Comparison of ENCODE assay signal across 15 cellular contexts in genomic region chr3:140440446-140440845, GRCh38.
"Had no signal": no experiment of that assay in that cellular context is flagged by ENCODE, and none has a peak within 500 bp of the region (broad histone marks: within the 10 kb centered on the region; RNA-seq: fewer than 3 reads in every experiment).

No MANE protein-coding gene starts in this region.

- H3K36me3 ChIP-seq: adrenal gland, gastroesophageal sphincter, lower lobe of right lung, neutrophil, thyroid gland had no signal

- H3K4me1 Mint-ChIP-seq: naive thymus-derived CD8-positive, alpha-beta T cell had no signal

- H3K27ac Mint-ChIP-seq: naive thymus-derived CD8-positive, alpha-beta T cell had no signal

- H3K4me3 Mint-ChIP-seq: naive thymus-derived CD8-positive, alpha-beta T cell had no signal

- H3K4me1 ChIP-seq: body of pancreas, gastroesophageal sphincter, lower lobe of right lung, thyroid gland had no signal

- H3K9me3 ChIP-seq: adrenal gland, body of pancreas, gastroesophageal sphincter, lower lobe of right lung, neutrophil, thyroid gland had no signal

- H3K27me3 ChIP-seq: adrenal gland, body of pancreas, dorsolateral prefrontal cortex, gastroesophageal sphincter, neutrophil, thyroid gland had no signal

- H3K36me3 Mint-ChIP-seq: naive thymus-derived CD8-positive, alpha-beta T cell had no signal

- DNase-seq: activated CD4-positive, alpha-beta T cell treated with anti-CD3 and anti-CD28 coated beads, Interleukin-2, amount 50 U/mL, for 4 hours; activated CD4-positive, CD25-positive, alpha-beta regulatory T cell treated with anti-CD3 and anti-CD28 coated beads, Interleukin-2, amount 50 U/mL, for 72 hours; activated naive CD4-positive, alpha-beta T cell treated with anti-CD3 and anti-CD28 coated beads, Interleukin-2, amount 50 U/mL, for 16 hours; activated T-cell treated with anti-CD3 and anti-CD28 coated beads, Interleukin-2, amount 50 U/mL, for 1 hour; cerebellar nuclear complex; dorsolateral prefrontal cortex; kidney; lower lobe of right lung; naive thymus-derived CD8-positive, alpha-beta T cell; small intestine had no signal

- H3K4me3 ChIP-seq: adrenal gland, body of pancreas, dorsolateral prefrontal cortex, gastroesophageal sphincter, lower lobe of right lung, thyroid gland had no signal

- ATAC-seq: gastroesophageal sphincter; lower lobe of right lung; naive thymus-derived CD8-positive, alpha-beta T cell had no signal
